Comparison of ENCODE assay signal across 11 cellular contexts in genomic region chr22:42807185-42807584, GRCh38.
"Had no signal": no experiment of that assay in that cellular context is flagged by ENCODE, and none has a peak within 500 bp of the region (broad histone marks: within the 10 kb centered on the region; RNA-seq: fewer than 3 reads in every experiment).

No MANE protein-coding gene starts in this region.

- H3K36me3 ChIP-seq: uterus had no signal

- H3K4me1 ChIP-seq: uterus had no signal

- ATAC-seq: activated CD4-positive, alpha-beta T cell treated with anti-CD3 and anti-CD28 coated beads for 36 hours; heart left ventricle; left colon; stimulated activated naive B cell treated with anti-CD40 and anti-IgM and Interleukin-4, amounts not matched to agents 10 μg/mL and 1 μg/mL and 100 μg/mL, for 72 hours had no signal

- DNase-seq: activated CD4-positive, alpha-beta memory T cell treated with anti-CD3 and anti-CD28 coated beads, Interleukin-2, amount 10 ng/mL, durations not matched to agents 7 days and 5 days; activated CD4-positive, alpha-beta T cell treated with anti-CD3 and anti-CD28 coated beads for 36 hours; activated naive CD4-positive, alpha-beta T cell treated with anti-CD3 and anti-CD28 coated beads, Interleukin-2, amount 50 U/mL, for 16 hours; dorsolateral prefrontal cortex; heart left ventricle; left colon; mesendoderm; stimulated activated CD4-positive, alpha-beta T cell treated with anti-CD3 and anti-CD28 coated beads, Interleukin-2, amount 100 ng/mL, for 24 hours; stimulated activated naive B cell treated with anti-CD40 and anti-IgM and Interleukin-4, amounts not matched to agents 10 μg/mL and 1 μg/mL and 100 μg/mL, for 72 hours; uterus had no signal

- H3K4me3 ChIP-seq: dorsolateral prefrontal cortex, esophagus muscularis mucosa, heart left ventricle, uterus had no signal

- H3K27me3 ChIP-seq: dorsolateral prefrontal cortex, esophagus muscularis mucosa, heart left ventricle, uterus had no signal

- H3K9me3 ChIP-seq: esophagus muscularis mucosa, heart left ventricle, uterus had no signal
